21 cellular contexts compared by ENCODE assay signal in genomic region chr4:51874551-51874950, GRCh38.
"Had no signal": no experiment of that assay in that cellular context is flagged by ENCODE, and none has a peak within 500 bp of the region (broad histone marks: within the 10 kb centered on the region; RNA-seq: fewer than 3 reads in every experiment).

No MANE protein-coding gene starts in this region.

- ATAC-seq: gastrocnemius medialis, heart right ventricle, left cardiac atrium, left lung, left ventricle myocardium superior had no signal

- H3K4me3 Mint-ChIP-seq: memory B cell had no signal

- H3K27ac ChIP-seq: coronary artery, dorsolateral prefrontal cortex, esophagus muscularis mucosa, heart right ventricle, left lung had no signal

- H3K4me3 ChIP-seq: coronary artery, dorsolateral prefrontal cortex, esophagus muscularis mucosa, gastrocnemius medialis, heart right ventricle, left lung, lung had no signal

- H3K9me3 Mint-ChIP-seq: memory B cell had no signal

- H3K27me3 ChIP-seq: dorsolateral prefrontal cortex, esophagus muscularis mucosa, gastrocnemius medialis, heart right ventricle, left lung had no signal

- H3K4me1 Mint-ChIP-seq: memory B cell had no signal

- H3K9me3 ChIP-seq: esophagus muscularis mucosa, gastrocnemius medialis, heart right ventricle, left lung had no signal

- H3K27ac Mint-ChIP-seq: memory B cell had no signal

- H3K4me1 ChIP-seq: heart right ventricle, left lung had no signal

- H3K27me3 Mint-ChIP-seq: memory B cell had no signal

- DNase-seq: dermis blood vessel endothelial cell; dorsolateral prefrontal cortex; effector CD4-positive, alpha-beta T cell; effector memory CD4-positive, alpha-beta T cell; foreskin fibroblast; foreskin melanocyte; gastrocnemius medialis; glutamatergic neuron; head of caudate nucleus; heart right ventricle; hippocampal formation; left cardiac atrium; left lung; left ventricle myocardium superior; mammary epithelial cell; mesendoderm; midbrain had no signal
